Comparison of ENCODE assay signal across 1 cellular context in genomic region chr6:31547727-31548422, GRCh38.
TF ChIP-seq lines count a peak whose summit lies in the region.

No MANE protein-coding gene starts in this region.

TF ChIP-seq in endothelial cell of umbilical vein, 7 proteins besides CTCF, POLR2A, EP300 and RAD21:
- peak; percentile 2 for TF ChIP-seq GATA2 (IDR thresholded peaks at IDR 0.05; ENCODE audit: insufficient read depth, insufficient read length, low read depth, low read length)
- no peak for TF ChIP-seq MYC (IDR thresholded peaks at IDR 0.05; ENCODE audit: low read depth, low read length)
- TF ChIP-seq EZH2 (IDR thresholded peaks at IDR 0.05; ENCODE audit: borderline replicate concordance, low read depth, low read length, severe bottlenecking): no peak
